In the genomic region with DNA sequence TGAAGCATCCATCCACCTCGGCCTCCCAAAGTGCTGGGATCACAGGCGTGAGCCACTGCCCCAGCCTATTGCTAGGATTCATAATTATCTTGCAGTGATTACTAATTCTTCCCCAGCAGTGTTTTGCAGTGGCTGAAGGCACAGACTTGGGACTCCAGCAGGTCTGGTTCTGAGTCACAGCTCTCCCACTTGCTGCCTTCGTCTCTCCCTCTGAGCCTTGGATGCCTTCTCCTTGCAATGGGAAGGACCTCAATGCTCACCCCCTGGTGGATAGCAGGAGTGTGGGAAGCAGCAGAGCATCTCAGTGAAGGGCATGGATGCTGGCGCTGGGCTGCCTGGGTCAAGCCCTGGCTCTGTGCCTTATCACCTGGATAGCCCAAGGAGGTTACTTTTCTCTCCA, we compare ENCODE assay signal across 1 cellular context.
TF ChIP-seq lines count a peak whose summit lies in the region.

No MANE protein-coding gene starts in this region.

TF ChIP-seq in IMR-90, 13 proteins besides CTCF, POLR2A, EP300 and RAD21:
- TF ChIP-seq NFE2L2 (IDR thresholded peaks at IDR 0.05; ENCODE audit: low read depth, low read length) (no peak), CEBPB (IDR thresholded peaks at IDR 0.05; ENCODE audit: low read depth, low read length) (no peak), MXI1 (IDR thresholded peaks at IDR 0.05; ENCODE audit: borderline replicate concordance, low read depth, low read length) (no peak), ELK1 (IDR thresholded peaks at IDR 0.05; ENCODE audit: borderline replicate concordance, low read depth, low read length) (no peak), MAZ (IDR thresholded peaks at IDR 0.05; ENCODE audit: borderline replicate concordance, low read depth, low read length) (no peak), USF2 (IDR thresholded peaks at IDR 0.05; ENCODE audit: low read depth, low read length) (no peak), BHLHE40 (IDR thresholded peaks at IDR 0.05; ENCODE audit: low read depth, low read length) (no peak), MAFK (IDR thresholded peaks at IDR 0.05; ENCODE audit: low read depth, low read length) (no peak), FOS (IDR thresholded peaks at IDR 0.05; ENCODE audit: low read depth, low read length) (no peak)
